29 cellular contexts compared by ENCODE assay signal in the genomic region with DNA sequence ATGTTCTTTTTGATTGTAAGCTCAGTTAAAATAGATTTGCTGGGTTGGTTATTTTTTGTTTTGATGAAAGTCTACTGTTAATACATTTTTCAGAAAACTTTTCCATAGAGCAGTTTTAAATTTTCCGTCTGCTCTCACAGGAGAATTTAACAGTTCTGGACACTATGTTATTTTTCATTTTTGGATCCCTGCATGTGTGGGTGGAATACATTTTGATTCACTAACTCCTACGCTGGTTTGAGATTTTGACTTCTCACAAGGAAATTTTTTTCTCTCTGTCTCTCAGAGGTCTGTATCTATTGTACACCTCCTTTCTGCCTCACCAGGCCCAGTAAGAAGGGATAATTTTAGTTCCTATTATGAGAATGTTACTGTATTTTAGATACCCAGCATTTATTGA.
"Had no signal": no experiment of that assay in that cellular context is flagged by ENCODE, and none has a peak within 500 bp of the region (broad histone marks: within the 10 kb centered on the region; RNA-seq: fewer than 3 reads in every experiment).

No MANE protein-coding gene starts in this region.

- ATAC-seq: activated CD4-positive, alpha-beta T cell treated with anti-CD3 and anti-CD28 coated beads for 36 hours; activated naive CD4-positive, alpha-beta T cell treated with anti-CD3 and anti-CD28 coated beads, Interleukin-2, amount 50 U/mL, for 72 hours; activated T-cell treated with anti-CD3 and anti-CD28 coated beads, Interleukin-2, amount 50 U/mL, for 72 hours; gastroesophageal sphincter; T-helper 17 cell had no signal

- H3K36me3 ChIP-seq: ascending aorta, breast epithelium, cardiac muscle cell, colonic mucosa, esophagus squamous epithelium, gastroesophageal sphincter had no signal

- H3K4me1 ChIP-seq: ascending aorta, breast epithelium, colonic mucosa, esophagus squamous epithelium, gastroesophageal sphincter had no signal

- H3K27ac ChIP-seq: ascending aorta, breast epithelium, cardiac muscle cell, colonic mucosa, epithelial cell of prostate, esophagus squamous epithelium, gastroesophageal sphincter had no signal

- H3K4me3 ChIP-seq: ascending aorta, breast epithelium, cardiac muscle cell, colonic mucosa, esophagus squamous epithelium, gastroesophageal sphincter had no signal

- DNase-seq: activated CD4-positive, alpha-beta memory T cell treated with anti-CD3 and anti-CD28 coated beads, Interleukin-2, amount 10 ng/mL, durations not matched to agents 7 days and 5 days; activated CD4-positive, alpha-beta T cell treated with anti-CD3 and anti-CD28 coated beads for 36 hours; activated CD4-positive, alpha-beta T cell treated with anti-CD3 and anti-CD28 coated beads, Interleukin-2, amount 10 ng/mL, durations not matched to agents 7 days and 5 days; activated CD4-positive, alpha-beta T cell treated with anti-CD3 and anti-CD28 coated beads, Interleukin-2, amount 50 U/mL, for 4 hours; activated CD4-positive, CD25-positive, alpha-beta regulatory T cell; activated CD4-positive, CD25-positive, alpha-beta regulatory T cell treated with anti-CD3 and anti-CD28 coated beads, Interleukin-2, amount 50 U/mL, for 72 hours; activated CD8-positive, alpha-beta memory T cell treated with anti-CD3 and anti-CD28 coated beads, Interleukin-2, amount 50 U/mL, for 48 hours; activated gamma-delta T cell; activated naive CD4-positive, alpha-beta T cell; activated naive CD4-positive, alpha-beta T cell treated with anti-CD3 and anti-CD28 coated beads, Interleukin-2, amount 10 ng/mL, durations not matched to agents 7 days and 5 days; activated naive CD8-positive, alpha-beta T cell treated with anti-CD3 and anti-CD28 coated beads, Interleukin-2, amount 10 ng/mL, durations not matched to agents 7 days and 5 days; activated T-cell treated with anti-CD3 and anti-CD28 coated beads for 4 hours; activated T-cell treated with anti-CD3 and anti-CD28 coated beads, Interleukin-2, amount 50 U/mL, for 24 hours; activated T-cell treated with anti-CD3 and anti-CD28 coated beads, Interleukin-2, amount 50 U/mL, for 72 hours; central memory CD4-positive, alpha-beta T cell; cerebellar nuclear complex; colonic mucosa; effector CD8-positive, alpha-beta T cell; esophagus squamous epithelium; foreskin melanocyte; T-helper 1 cell; T-helper 17 cell; T1000 had no signal

- H3K27me3 ChIP-seq: ascending aorta, breast epithelium, cardiac muscle cell, colonic mucosa, esophagus squamous epithelium, gastroesophageal sphincter had no signal

- H3K9me3 ChIP-seq: ascending aorta, breast epithelium, colonic mucosa, esophagus squamous epithelium, gastroesophageal sphincter had no signal
